11 cellular contexts compared by ENCODE assay signal in the genomic region with DNA sequence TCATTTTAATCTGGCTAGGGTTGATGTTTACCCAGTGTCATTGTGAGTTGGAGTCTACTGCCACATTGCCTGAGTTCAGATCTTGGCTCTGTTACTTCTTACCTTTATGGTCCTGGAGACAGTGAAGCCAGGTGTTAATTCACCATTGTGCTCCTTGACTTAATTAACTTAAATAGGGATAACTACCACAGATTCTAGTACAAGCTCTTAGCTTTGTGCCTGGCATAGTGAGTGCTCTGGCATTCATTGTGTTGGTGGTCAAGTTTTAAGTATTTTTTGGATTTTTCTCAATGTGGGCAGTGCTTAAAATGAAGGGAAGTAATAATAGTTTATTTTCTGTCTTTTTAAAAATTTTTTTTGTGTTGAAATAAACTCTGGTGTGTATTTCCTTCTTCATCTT. TPM values are rescaled to one million over a fixed set of nuclear protein-coding genes. Genes with fewer than 3 reads are reported as not detected.
DNase-seq lines count a peak whose midpoint lies in the region; ATAC-seq, FAIRE-seq and TF ChIP-seq lines count a peak whose summit lies in the region.
"Had no signal": no experiment of that assay in that cellular context is flagged by ENCODE, and none has a peak within 500 bp of the region (broad histone marks: within the 10 kb centered on the region; RNA-seq: fewer than 3 reads in every experiment).

No MANE protein-coding gene starts in this region.

- POLR2A ChIA-PET in AG04450 (lab: Yijun Ruan, JAX), result no interaction called here

- peak overlapping the region; percentile 38; the same call in 1 of the 2 replicates for H3K27ac Mint-ChIP-seq in HFFc6

- H3K4me1 ChIP-seq in ascending aorta (peaks cover 27 to 70% of the 10 kb centered on the region in 2 donors), mucosa of stomach (ENCODE audit: control insufficient read depth, insufficient read depth, low read length) (peaks cover 63% of the 10 kb centered on the region)

- ATAC-seq in GM21825 (IDR thresholded peaks at IDR 0.05; ENCODE audit: unreplicated experiment) (no peak), HG02973 (IDR thresholded peaks at IDR 0.05; ENCODE audit: unreplicated experiment) (no peak), GM21576 (IDR thresholded peaks at IDR 0.05; ENCODE audit: unreplicated experiment) (no peak)
- ATAC-seq: upper lobe of right lung had no signal

- H3K27ac ChIP-seq in AG04450 (ENCODE audit: low read depth, low read length) (no peak overlapping the region), ascending aorta (peak overlapping the region in 1 of 2 donors; percentile 2)
- H3K27ac ChIP-seq: upper lobe of right lung had no signal

- H3K36me3 Mint-ChIP-seq in HFFc6 (ENCODE audit: low read depth), result peaks cover 56% of the 10 kb centered on the region

- intact Hi-C loops in ascending aorta (cut with DNase I), result loop anchor here (10.0 kb wide), 2 partner anchors 301 to 1849 kb away; a partner anchor contains a TSS

- H3K36me3 ChIP-seq in ascending aorta (peaks cover 9 to 14% of the 10 kb centered on the region in 2 donors), mucosa of stomach (ENCODE audit: control insufficient read depth, insufficient read depth, low read length) (peaks cover 6% of the 10 kb centered on the region)

- H3K27me3 ChIP-seq in AG04450 (ENCODE audit: control insufficient read depth, insufficient read depth, low read length), result no peaks in the 10 kb centered on the region
- no peaks in the 10 kb centered on the region for H3K27me3 ChIP-seq in ascending aorta
- no peaks in the 10 kb centered on the region for H3K27me3 ChIP-seq in mucosa of stomach (ENCODE audit: control insufficient read depth, insufficient read depth, low read length)
- H3K27me3 ChIP-seq: upper lobe of right lung had no signal

- DNase-seq in AG04450 (ENCODE audit: low read depth, low spot score) (no peak), HFFc6 (no peak), ascending aorta (ENCODE audit: low spot score in 2 of 2) (no peak), RCC 7860 (ENCODE audit: low spot score) (no peak)
- DNase-seq: upper lobe of right lung had no signal

- no peaks in the 10 kb centered on the region for H3K9me3 Mint-ChIP-seq in HFFc6

- peak overlapping the region; percentile 95 for H3K4me3 Mint-ChIP-seq in HFFc6

- FAIRE-seq in RCC 7860 (lab: Jason Lieb, UNC), result no peak
- FAIRE-seq: D721Med, GM18507 had no signal

- H3K9ac ChIP-seq in mucosa of stomach (ENCODE audit: low read length), result peak overlapping the region; percentile 22

- peak overlapping the region; percentile 96 for H3K4me3 ChIP-seq in AG04450 (ENCODE audit: low read depth, low read length)
- peak overlapping the region; percentile 17 to 78 for H3K4me3 ChIP-seq in ascending aorta
- peak overlapping the region; percentile 14 for H3K4me3 ChIP-seq in mucosa of stomach (ENCODE audit: low read length)

- peaks cover 62% of the 10 kb centered on the region for H3K4me1 Mint-ChIP-seq in HFFc6 (ENCODE audit: low read depth)

- TF ChIP-seq CTCF in AG04450 (IDR thresholded peaks at IDR 0.05; ENCODE audit: low read depth, low read length), result no peak
- no peak for TF ChIP-seq CTCF in HFFc6 (IDR thresholded peaks at IDR 0.05)
- TF ChIP-seq CTCF in ascending aorta (IDR thresholded peaks at IDR 0.05), result no peak

- no peaks in the 10 kb centered on the region for H3K9me3 ChIP-seq in AG04450 (ENCODE audit: control insufficient read depth, insufficient read depth, low read length)
- H3K9me3 ChIP-seq in ascending aorta, result no peaks in the 10 kb centered on the region
- no peaks in the 10 kb centered on the region for H3K9me3 ChIP-seq in mucosa of stomach (ENCODE audit: control insufficient read depth, low read length)
- H3K9me3 ChIP-seq: upper lobe of right lung had no signal

- CTCF ChIA-PET in AG04450 (lab: Charles Lee), result no interaction called here

- peaks cover 6% of the 10 kb centered on the region for H3K27me3 Mint-ChIP-seq in HFFc6 (ENCODE audit: insufficient read depth)

RNA-seq across cellular contexts. Expression of a gene that starts 4.6 kb away (rescaled TPM):
- 38.1 and 40.3 TPM in 2 replicates for polyA plus RNA-seq in AG04450 (2011; rRNA removed)
- 52.5 and 69.7 TPM in 2 replicates for polyA minus RNA-seq in AG04450 (2011; rRNA and poly(A)+ RNA removed)
- 10 to 100 TPM; 65.0 to 77.4 (median 72.0) TPM for total RNA-seq in HFFc6 (2021; fragmentation: NEBNext Ultra II Directional; extraction: Animal tissue kit (Norgen Biotek cat#: 25700))
- 22.0 TPM for total RNA-seq in ascending aorta

Comparison
In these comparisons a context has a peak if more than half of its experiments do, and no peak if none do; other contexts are left out.
1. H3K4me3 ChIP-seq: peak in every context shown above with its lines; median percentile 96 in AG04450; 48 in ascending aorta; 14 in mucosa of stomach.